In genomic region chr3:111069974-111070751, GRCh38 we compare ENCODE assay signal across 8 cellular contexts.
DNase-seq lines count a peak whose midpoint lies in the region; ATAC-seq and TF ChIP-seq lines count a peak whose summit lies in the region.

No MANE protein-coding gene starts in this region.

- peaks cover 49% of the 10 kb centered on the region for H3K27me3 Mint-ChIP-seq in T-helper 1 cell treated with Interleukin-12 subunit alpha and Interleukin-12 subunit beta and Interleukin-4 antibody, amounts not matched to agents 30 μg/mL and 1 μg/mL, for 36 hours (ENCODE audit: low read depth)
- H3K27me3 Mint-ChIP-seq in nephron progenitor cell (ENCODE audit: low read depth, poor library complexity): peaks cover 3% of the 10 kb centered on the region

- H3K4me3 ChIP-seq in fibroblast of pulmonary artery (replicated peaks; ENCODE audit: low read depth, low read length): peak overlapping the region; percentile 95

- ATAC-seq in HG02623 (IDR thresholded peaks at IDR 0.05; ENCODE audit: unreplicated experiment) (no peak), HG03135 (IDR thresholded peaks at IDR 0.05; ENCODE audit: unreplicated experiment) (no peak)

- peaks cover 26% of the 10 kb centered on the region for H3K4me1 Mint-ChIP-seq in T-helper 1 cell treated with Interleukin-12 subunit alpha and Interleukin-12 subunit beta and Interleukin-4 antibody, amounts not matched to agents 30 μg/mL and 1 μg/mL, for 36 hours (ENCODE audit: low read depth)
- peaks cover 39% of the 10 kb centered on the region for H3K4me1 Mint-ChIP-seq in nephron progenitor cell

- H3K36me3 Mint-ChIP-seq in T-helper 1 cell treated with Interleukin-12 subunit alpha and Interleukin-12 subunit beta and Interleukin-4 antibody, amounts not matched to agents 30 μg/mL and 1 μg/mL, for 36 hours (ENCODE audit: low read depth): peaks cover 4% of the 10 kb centered on the region
- no peaks in the 10 kb centered on the region for H3K36me3 Mint-ChIP-seq in nephron progenitor cell (ENCODE audit: low read depth)

- peak overlapping the region; percentile 86 for H3K4me3 Mint-ChIP-seq in T-helper 1 cell treated with Interleukin-12 subunit alpha and Interleukin-12 subunit beta and Interleukin-4 antibody, amounts not matched to agents 30 μg/mL and 1 μg/mL, for 36 hours
- peak overlapping the region; percentile 99 for H3K4me3 Mint-ChIP-seq in nephron progenitor cell

- TF ChIP-seq CTCF in fibroblast of pulmonary artery (IDR thresholded peaks at IDR 0.05; ENCODE audit: low read length, missing control alignments): no peak
- no peak for TF ChIP-seq CTCF in nephron progenitor cell (IDR thresholded peaks at IDR 0.05)

- DNase-seq in ELR (ENCODE audit: low read depth) (peak; percentile 42), fibroblast of pulmonary artery (ENCODE audit: low read depth) (peak; percentile 24), nephron progenitor cell (peak; percentile 33), DMS153 treated with DMSO at 0.1 percent for 48 hours (lab: John Stamatoyannopoulos, UW; ENCODE audit: unreplicated experiment) (no peak)
- DNase-seq in stimulated activated CD4-positive, alpha-beta T cell treated with anti-CD3 and anti-CD28 coated beads, Interleukin-4, amount 100 ng/mL, for 4 hours: no peak

- H3K27ac Mint-ChIP-seq in T-helper 1 cell treated with Interleukin-12 subunit alpha and Interleukin-12 subunit beta and Interleukin-4 antibody, amounts not matched to agents 30 μg/mL and 1 μg/mL, for 36 hours: peak overlapping the region; percentile 65
- H3K27ac Mint-ChIP-seq in nephron progenitor cell: peak overlapping the region; percentile 97

- no peaks in the 10 kb centered on the region for H3K9me3 Mint-ChIP-seq in T-helper 1 cell treated with Interleukin-12 subunit alpha and Interleukin-12 subunit beta and Interleukin-4 antibody, amounts not matched to agents 30 μg/mL and 1 μg/mL, for 36 hours
- no peaks in the 10 kb centered on the region for H3K9me3 Mint-ChIP-seq in nephron progenitor cell

Comparison
In these comparisons a context has a peak if more than half of its experiments do, and no peak if none do; other contexts are left out.
1. DNase-seq: peak in ELR (single experiment), fibroblast of pulmonary artery (single experiment) and nephron progenitor cell (single experiment); none in DMS153 treated with DMSO at 0.1 percent for 48 hours (single experiment) and stimulated activated CD4-positive, alpha-beta T cell treated with anti-CD3 and anti-CD28 coated beads, Interleukin-4, amount 100 ng/mL, for 4 hours (0 of 2).